ENCODE assay signal across 38 cellular contexts in genomic region chr19:8093740-8094139, GRCh38. TPM values are rescaled to one million over a fixed set of nuclear protein-coding genes. Genes with fewer than 3 reads are reported as not detected.
"Had no signal": no experiment of that assay in that cellular context is flagged by ENCODE, and none has a peak within 500 bp of the region (broad histone marks: within the 10 kb centered on the region; RNA-seq: fewer than 3 reads in every experiment).

No MANE protein-coding gene starts in this region.

- H3K27ac ChIP-seq: ascending aorta, cardiac muscle cell, VCaP had no signal

- DNase-seq: activated B cell treated with CpG ODN at 0.5 μM for 24 hours; activated CD4-positive, alpha-beta memory T cell treated with anti-CD3 and anti-CD28 coated beads for 36 hours; activated CD4-positive, alpha-beta T cell treated with anti-CD3 and anti-CD28 coated beads for 4 hours; activated CD4-positive, alpha-beta T cell treated with anti-CD3 and anti-CD28 coated beads, Interleukin-2, amount 10 ng/mL, durations not matched to agents 24 days and 14 days; activated CD4-positive, alpha-beta T cell treated with anti-CD3 and anti-CD28 coated beads, Interleukin-2, amount 50 U/mL, for 1 hour; activated CD4-positive, alpha-beta T cell treated with anti-CD3 and anti-CD28 coated beads, Interleukin-2, amount 50 U/mL, for 4 hours; activated CD4-positive, CD25-positive, alpha-beta regulatory T cell treated with anti-CD3 and anti-CD28 coated beads, Interleukin-2, amount 50 U/mL, for 72 hours; activated CD8-positive, alpha-beta memory T cell treated with anti-CD3 and anti-CD28 coated beads, Interleukin-2, amount 50 U/mL, for 4 hours; activated CD8-positive, alpha-beta T cell treated with anti-CD3 and anti-CD28 coated beads for 36 hours; activated gamma-delta T cell treated with Interleukin-2 at 50 U/mL for 16 hours; activated naive CD4-positive, alpha-beta T cell; activated naive CD4-positive, alpha-beta T cell treated with anti-CD3 and anti-CD28 coated beads, Interleukin-2, amount 10 ng/mL, durations not matched to agents 7 days and 5 days; activated naive CD8-positive, alpha-beta T cell treated with anti-CD3 and anti-CD28 coated beads, Interleukin-2, amount 10 ng/mL, durations not matched to agents 7 days and 5 days; activated naive CD8-positive, alpha-beta T cell treated with anti-CD3 and anti-CD28 coated beads, Interleukin-2, amount 50 U/mL, for 24 hours; activated T-cell treated with anti-CD3 and anti-CD28 coated beads for 4 hours; activated T-cell treated with anti-CD3 and anti-CD28 coated beads, Interleukin-2, amount 50 U/mL, for 1 hour; activated T-cell treated with anti-CD3 and anti-CD28 coated beads, Interleukin-2, amount 50 U/mL, for 4 hours; activated T-cell treated with anti-CD3 and anti-CD28 coated beads, Interleukin-2, amount 50 U/mL, for 72 hours; amygdala; anterior cingulate cortex; caudate nucleus; SW 1271; T-helper 1 cell; T-helper 2 cell; T-helper 9 cell had no signal

- H3K27ac Mint-ChIP-seq: activated B cell treated with CpG ODN at 0.5 μM for 24 hours; activated CD4-positive, alpha-beta memory T cell treated with anti-CD3 and anti-CD28 coated beads for 36 hours; activated CD4-positive, alpha-beta T cell treated with anti-CD3 and anti-CD28 coated beads, Interleukin-2, amount 10 ng/mL, durations not matched to agents 24 days and 14 days; activated CD8-positive, alpha-beta T cell treated with anti-CD3 and anti-CD28 coated beads for 36 hours; activated naive CD4-positive, alpha-beta T cell treated with anti-CD3 and anti-CD28 coated beads, Interleukin-2, amount 10 ng/mL, durations not matched to agents 7 days and 5 days; activated naive CD4-positive, alpha-beta T cell treated with anti-CD3 and anti-CD28 coated beads, Interleukin-2, amount 50 U/mL, for 24 hours; activated naive CD8-positive, alpha-beta T cell; activated naive CD8-positive, alpha-beta T cell treated with anti-CD3 and anti-CD28 coated beads, Interleukin-2, amount 10 ng/mL, durations not matched to agents 7 days and 5 days; activated naive CD8-positive, alpha-beta T cell treated with anti-CD3 and anti-CD28 coated beads, Interleukin-2, amount 50 U/mL, for 24 hours; activated T-cell treated with anti-CD3 and anti-CD28 coated beads, Interleukin-2, amount 50 U/mL, for 72 hours; activated T-helper 1 cell treated with anti-CD3 and anti-CD28 coated beads, Interleukin-12 subunit alpha, Interleukin-12 subunit beta, Interleukin-2, Interleukin-4 antibody, amounts not matched to agents 30 ng/mL and 10 ng/mL and 1 ng/mL, durations not matched to agents 14 hours and 24 hours and 36 hours; activated T-helper 17 cell treated with anti-CD3 and anti-CD28 coated beads, Interleukin-2, amount 50 U/mL, for 72 hours; brain; T-helper 1 cell treated with Interleukin-12 subunit alpha and Interleukin-12 subunit beta and Interleukin-4 antibody, amounts not matched to agents 30 μg/mL and 1 μg/mL, for 36 hours; T-helper 2 cell treated with Interferon-gamma antibody and Interleukin-4, amounts not matched to agents 5 μg/mL and 100 μg/mL, for 36 hours had no signal

- ATAC-seq: activated CD8-positive, alpha-beta T cell treated with anti-CD3 and anti-CD28 coated beads for 36 hours; activated naive CD8-positive, alpha-beta T cell treated with anti-CD3 and anti-CD28 coated beads, Interleukin-2, amount 50 U/mL, for 24 hours; activated T-cell treated with anti-CD3 and anti-CD28 coated beads, Interleukin-2, amount 50 U/mL, for 4 hours; activated T-cell treated with anti-CD3 and anti-CD28 coated beads, Interleukin-2, amount 50 U/mL, for 72 hours; activated T-helper 17 cell treated with anti-CD3 and anti-CD28 coated beads, Interleukin-2, amount 50 U/mL, for 72 hours had no signal

- H3K36me3 Mint-ChIP-seq: activated naive CD4-positive, alpha-beta T cell treated with anti-CD3 and anti-CD28 coated beads, Interleukin-2, amount 10 ng/mL, durations not matched to agents 7 days and 5 days; activated naive CD8-positive, alpha-beta T cell; activated naive CD8-positive, alpha-beta T cell treated with anti-CD3 and anti-CD28 coated beads, Interleukin-2, amount 10 ng/mL, durations not matched to agents 7 days and 5 days; brain had no signal

- H3K27me3 ChIP-seq: ascending aorta, cardiac muscle cell had no signal

- H3K4me1 Mint-ChIP-seq: activated B cell treated with CpG ODN at 0.5 μM for 24 hours; activated CD4-positive, alpha-beta T cell treated with anti-CD3 and anti-CD28 coated beads, Interleukin-2, amount 10 ng/mL, durations not matched to agents 24 days and 14 days; activated naive CD4-positive, alpha-beta T cell treated with anti-CD3 and anti-CD28 coated beads, Interleukin-2, amount 10 ng/mL, durations not matched to agents 7 days and 5 days; activated naive CD4-positive, alpha-beta T cell treated with anti-CD3 and anti-CD28 coated beads, Interleukin-2, amount 50 U/mL, for 24 hours; activated naive CD8-positive, alpha-beta T cell treated with anti-CD3 and anti-CD28 coated beads, Interleukin-2, amount 10 ng/mL, durations not matched to agents 7 days and 5 days; activated naive CD8-positive, alpha-beta T cell treated with anti-CD3 and anti-CD28 coated beads, Interleukin-2, amount 50 U/mL, for 24 hours; activated T-helper 17 cell treated with anti-CD3 and anti-CD28 coated beads, Interleukin-2, amount 50 U/mL, for 72 hours; brain; central memory CD8-positive, alpha-beta T cell had no signal

- H3K4me1 ChIP-seq: ascending aorta had no signal

- H3K36me3 ChIP-seq: ascending aorta had no signal

- H3K4me3 ChIP-seq: ascending aorta, cardiac muscle cell had no signal

- H3K9me3 Mint-ChIP-seq: activated naive CD4-positive, alpha-beta T cell treated with anti-CD3 and anti-CD28 coated beads, Interleukin-2, amount 50 U/mL, for 24 hours had no signal

- H3K4me3 Mint-ChIP-seq: activated B cell treated with CpG ODN at 0.5 μM for 24 hours; activated CD4-positive, alpha-beta memory T cell treated with anti-CD3 and anti-CD28 coated beads for 36 hours; activated CD4-positive, alpha-beta T cell treated with anti-CD3 and anti-CD28 coated beads, Interleukin-2, amount 10 ng/mL, durations not matched to agents 24 days and 14 days; activated CD8-positive, alpha-beta T cell treated with anti-CD3 and anti-CD28 coated beads for 36 hours; activated naive CD4-positive, alpha-beta T cell treated with anti-CD3 and anti-CD28 coated beads, Interleukin-2, amount 10 ng/mL, durations not matched to agents 7 days and 5 days; activated naive CD4-positive, alpha-beta T cell treated with anti-CD3 and anti-CD28 coated beads, Interleukin-2, amount 50 U/mL, for 24 hours; activated naive CD8-positive, alpha-beta T cell; activated naive CD8-positive, alpha-beta T cell treated with anti-CD3 and anti-CD28 coated beads, Interleukin-2, amount 10 ng/mL, durations not matched to agents 7 days and 5 days; activated naive CD8-positive, alpha-beta T cell treated with anti-CD3 and anti-CD28 coated beads, Interleukin-2, amount 50 U/mL, for 24 hours; activated T-cell treated with anti-CD3 and anti-CD28 coated beads, Interleukin-2, amount 50 U/mL, for 4 hours; activated T-cell treated with anti-CD3 and anti-CD28 coated beads, Interleukin-2, amount 50 U/mL, for 72 hours; activated T-helper 1 cell treated with anti-CD3 and anti-CD28 coated beads, Interleukin-12 subunit alpha, Interleukin-12 subunit beta, Interleukin-2, Interleukin-4 antibody, amounts not matched to agents 30 ng/mL and 10 ng/mL and 1 ng/mL, durations not matched to agents 14 hours and 24 hours and 36 hours; activated T-helper 17 cell treated with anti-CD3 and anti-CD28 coated beads, Interleukin-2, amount 50 U/mL, for 72 hours; brain; central memory CD8-positive, alpha-beta T cell; T-helper 1 cell treated with Interleukin-12 subunit alpha and Interleukin-12 subunit beta and Interleukin-4 antibody, amounts not matched to agents 30 μg/mL and 1 μg/mL, for 36 hours; T-helper 2 cell treated with Interferon-gamma antibody and Interleukin-4, amounts not matched to agents 5 μg/mL and 100 μg/mL, for 36 hours had no signal

- H3K27me3 Mint-ChIP-seq: activated B cell treated with CpG ODN at 0.5 μM for 24 hours; activated CD4-positive, alpha-beta T cell treated with anti-CD3 and anti-CD28 coated beads, Interleukin-2, amount 10 ng/mL, durations not matched to agents 24 days and 14 days; activated naive CD4-positive, alpha-beta T cell treated with anti-CD3 and anti-CD28 coated beads, Interleukin-2, amount 10 ng/mL, durations not matched to agents 7 days and 5 days; activated naive CD4-positive, alpha-beta T cell treated with anti-CD3 and anti-CD28 coated beads, Interleukin-2, amount 50 U/mL, for 24 hours; activated naive CD8-positive, alpha-beta T cell; activated naive CD8-positive, alpha-beta T cell treated with anti-CD3 and anti-CD28 coated beads, Interleukin-2, amount 10 ng/mL, durations not matched to agents 7 days and 5 days; activated T-helper 17 cell treated with anti-CD3 and anti-CD28 coated beads, Interleukin-2, amount 50 U/mL, for 72 hours; brain; central memory CD8-positive, alpha-beta T cell had no signal

RNA-seq across cellular contexts. Expression of gene CCL25, which starts 41.2 kb away (rescaled TPM):
- total RNA-seq: activated B cell treated with CpG ODN at 0.5 μM for 24 hours; activated CD4-positive, alpha-beta memory T cell treated with anti-CD3 and anti-CD28 coated beads for 36 hours; activated CD4-positive, alpha-beta T cell treated with anti-CD3 and anti-CD28 coated beads, Interleukin-2, amount 10 ng/mL, durations not matched to agents 24 days and 14 days; activated CD8-positive, alpha-beta memory T cell treated with anti-CD3 and anti-CD28 coated beads for 36 hours; activated T-cell treated with anti-CD3 and anti-CD28 coated beads, Interleukin-2, amount 50 U/mL, for 4 hours; activated T-helper 1 cell treated with anti-CD3 and anti-CD28 coated beads, Interleukin-12 subunit alpha, Interleukin-12 subunit beta, Interleukin-2, Interleukin-4 antibody, amounts not matched to agents 30 ng/mL and 10 ng/mL and 1 ng/mL, durations not matched to agents 14 hours and 24 hours and 36 hours; ascending aorta; bronchial epithelial cell; cardiac muscle cell had no signal
- polyA plus RNA-seq: cardiac muscle cell had no signal

RNA-seq across cellular contexts. Expression of gene FBN3, which starts 55.7 kb away (rescaled TPM):
- total RNA-seq: activated B cell treated with CpG ODN at 0.5 μM for 24 hours; activated CD4-positive, alpha-beta memory T cell treated with anti-CD3 and anti-CD28 coated beads for 36 hours; activated CD4-positive, alpha-beta T cell treated with anti-CD3 and anti-CD28 coated beads, Interleukin-2, amount 10 ng/mL, durations not matched to agents 24 days and 14 days; activated CD8-positive, alpha-beta memory T cell treated with anti-CD3 and anti-CD28 coated beads for 36 hours; activated T-cell treated with anti-CD3 and anti-CD28 coated beads, Interleukin-2, amount 50 U/mL, for 72 hours; activated T-helper 1 cell treated with anti-CD3 and anti-CD28 coated beads, Interleukin-12 subunit alpha, Interleukin-12 subunit beta, Interleukin-2, Interleukin-4 antibody, amounts not matched to agents 30 ng/mL and 10 ng/mL and 1 ng/mL, durations not matched to agents 14 hours and 24 hours and 36 hours; ascending aorta; bronchial epithelial cell had no signal
